In genomic region chr4:154779362-154779947, GRCh38 we compare ENCODE assay signal across 10 cellular contexts. TPM values are rescaled to one million over a fixed set of nuclear protein-coding genes. Genes with fewer than 3 reads are reported as not detected.
A peak's percentile ranks its signal among the peaks of the same experiment; 100 is the strongest.
DNase-seq lines count a peak whose midpoint lies in the region; ATAC-seq and TF ChIP-seq lines count a peak whose summit lies in the region.
"Had no signal": no experiment of that assay in that cellular context is flagged by ENCODE, and none has a peak within 500 bp of the region (broad histone marks: within the 10 kb centered on the region; RNA-seq: fewer than 3 reads in every experiment).

No MANE protein-coding gene starts in this region.

- ATAC-seq in SK-N-SH treated with all-trans-retinoic acid at 6 μM for 48 hours (peak; percentile 74; the same call in 2 of the 3 replicates), gastroesophageal sphincter (no peak)

- TF ChIP-seq EP300 in gastroesophageal sphincter (IDR thresholded peaks at IDR 0.05) (no peak), tibial nerve (IDR thresholded peaks at IDR 0.05) (no peak)

- H3K36me3 Mint-ChIP-seq in activated T-helper 2 cell treated with anti-CD3 and anti-CD28 coated beads, Interferon-gamma antibody, Interleukin-2, Interleukin-4, amounts not matched to agents 10 μg/mL and 5 μg/mL and 100 μg/mL, durations not matched to agents 14 hours and 24 hours and 36 hours (ENCODE audit: low read depth) = no peaks in the 10 kb centered on the region
- no peaks in the 10 kb centered on the region for H3K36me3 Mint-ChIP-seq in mesothelial cell of epicardium
- H3K36me3 Mint-ChIP-seq: CD8-positive, alpha-beta memory T cell had no signal

- TF ChIP-seq CTCF in gastroesophageal sphincter (IDR thresholded peaks at IDR 0.05) (peak; percentile 20 to 56 (median 32)), tibial nerve (IDR thresholded peaks at IDR 0.05) (peak; percentile 33 to 57 (median 37)), mesothelial cell of epicardium (IDR thresholded peaks at IDR 0.05; ENCODE audit: unreplicated experiment) (no peak)

- no peak for TF ChIP-seq POLR2A in gastroesophageal sphincter (IDR thresholded peaks at IDR 0.05)
- TF ChIP-seq POLR2A in tibial nerve (IDR thresholded peaks at IDR 0.05) = no peak

- intact Hi-C loops in activated T-helper 2 cell treated with anti-CD3 and anti-CD28 coated beads, Interferon-gamma antibody, Interleukin-2, Interleukin-4, amounts not matched to agents 10 μg/mL and 5 μg/mL and 100 μg/mL, durations not matched to agents 14 hours and 24 hours and 36 hours (cut with micrococcal nuclease) = loop anchor here (5.0 kb wide), 1 partner anchor 227 kb away; the partner anchor contains the start of gene PLRG1

- H3K27me3 Mint-ChIP-seq in activated T-helper 2 cell treated with anti-CD3 and anti-CD28 coated beads, Interferon-gamma antibody, Interleukin-2, Interleukin-4, amounts not matched to agents 10 μg/mL and 5 μg/mL and 100 μg/mL, durations not matched to agents 14 hours and 24 hours and 36 hours (ENCODE audit: low read depth) = peaks cover 5% of the 10 kb centered on the region
- peaks cover 25% of the 10 kb centered on the region for H3K27me3 Mint-ChIP-seq in mesothelial cell of epicardium (ENCODE audit: low read depth)

- no peak overlapping the region for H3K4me3 Mint-ChIP-seq in activated T-helper 2 cell treated with anti-CD3 and anti-CD28 coated beads, Interferon-gamma antibody, Interleukin-2, Interleukin-4, amounts not matched to agents 10 μg/mL and 5 μg/mL and 100 μg/mL, durations not matched to agents 14 hours and 24 hours and 36 hours (ENCODE audit: low read depth)
- no peak overlapping the region for H3K4me3 Mint-ChIP-seq in mesothelial cell of epicardium
- H3K4me3 Mint-ChIP-seq: CD8-positive, alpha-beta memory T cell had no signal

- H3K4me1 Mint-ChIP-seq in activated T-helper 2 cell treated with anti-CD3 and anti-CD28 coated beads, Interferon-gamma antibody, Interleukin-2, Interleukin-4, amounts not matched to agents 10 μg/mL and 5 μg/mL and 100 μg/mL, durations not matched to agents 14 hours and 24 hours and 36 hours (ENCODE audit: low read depth) = no peaks in the 10 kb centered on the region
- H3K4me1 Mint-ChIP-seq in mesothelial cell of epicardium = no peaks in the 10 kb centered on the region
- H3K4me1 Mint-ChIP-seq: CD8-positive, alpha-beta memory T cell had no signal

- no peaks in the 10 kb centered on the region for H3K4me1 ChIP-seq in gastroesophageal sphincter
- no peaks in the 10 kb centered on the region for H3K4me1 ChIP-seq in tibial nerve

- H3K9me3 ChIP-seq in gastroesophageal sphincter = no peaks in the 10 kb centered on the region
- H3K9me3 ChIP-seq in tibial nerve = no peaks in the 10 kb centered on the region

- H3K27ac Mint-ChIP-seq in activated T-helper 2 cell treated with anti-CD3 and anti-CD28 coated beads, Interferon-gamma antibody, Interleukin-2, Interleukin-4, amounts not matched to agents 10 μg/mL and 5 μg/mL and 100 μg/mL, durations not matched to agents 14 hours and 24 hours and 36 hours = no peak overlapping the region
- no peak overlapping the region for H3K27ac Mint-ChIP-seq in mesothelial cell of epicardium
- H3K27ac Mint-ChIP-seq: CD8-positive, alpha-beta memory T cell had no signal

- DNase-seq in NCI-H82 (lab: John Stamatoyannopoulos, UW) = peak; percentile 32
- no peak for DNase-seq in NCI-H82 treated with DMSO at 0.1 percent for 48 hours (lab: John Stamatoyannopoulos, UW; ENCODE audit: unreplicated experiment)
- DNase-seq in tibial nerve (ENCODE audit: low spot score in 2 of 2) = no peak
- DNase-seq in activated CD8-positive, alpha-beta memory T cell treated with anti-CD3 and anti-CD28 coated beads, Interleukin-2, amount 50 U/mL, for 4 hours = no peak
- DNase-seq in activated T-helper 2 cell treated with anti-CD3 and anti-CD28 coated beads, Interferon-gamma antibody, Interleukin-2, Interleukin-4, amounts not matched to agents 10 μg/mL and 5 μg/mL and 100 μg/mL, durations not matched to agents 14 hours and 24 hours and 36 hours (ENCODE audit: low spot score) = no peak
- DNase-seq in mesothelial cell of epicardium (ENCODE audit: low spot score in 2 of 2, unreplicated experiment in 2 of 2) = no peak
- DNase-seq: CD8-positive, alpha-beta memory T cell had no signal

- H3K27ac ChIP-seq in gastroesophageal sphincter (no peak overlapping the region), tibial nerve (no peak overlapping the region)
- H3K27ac ChIP-seq: SK-N-MC had no signal

- H3K36me3 ChIP-seq in gastroesophageal sphincter (no peaks in the 10 kb centered on the region), tibial nerve (no peaks in the 10 kb centered on the region)

- WGBS in gastroesophageal sphincter (ENCODE audit: low coverage in 1 of 2), 2 donors = 31 to 59% methylated on average over 2 to 3 of the region's 3 CpGs
- 46 to 49% methylated on average over 3 of the region's 3 CpGs for WGBS in tibial nerve, 2 donors

- H3K27me3 ChIP-seq in gastroesophageal sphincter (peaks cover 21% of the 10 kb centered on the region), tibial nerve (peaks cover 0 to 18% of the 10 kb centered on the region in 2 donors)

- no peaks in the 10 kb centered on the region for H3K9me3 Mint-ChIP-seq in activated T-helper 2 cell treated with anti-CD3 and anti-CD28 coated beads, Interferon-gamma antibody, Interleukin-2, Interleukin-4, amounts not matched to agents 10 μg/mL and 5 μg/mL and 100 μg/mL, durations not matched to agents 14 hours and 24 hours and 36 hours
- peaks cover 4% of the 10 kb centered on the region for H3K9me3 Mint-ChIP-seq in mesothelial cell of epicardium

- H3K4me3 ChIP-seq in gastroesophageal sphincter (no peak overlapping the region), tibial nerve (no peak overlapping the region)
- H3K4me3 ChIP-seq: SK-N-MC had no signal

TF ChIP-seq in SK-N-SH treated with all-trans-retinoic acid at 6 μM for 48 hours, 23 proteins besides CTCF, POLR2A, EP300 and RAD21 (continues in another document):
- TF ChIP-seq SNAI2 (CRISPR knock-in tag; IDR thresholded peaks at IDR 0.05) (no peak), PATZ1 (CRISPR knock-in tag; IDR thresholded peaks at IDR 0.05; ENCODE audit: borderline replicate concordance) (no peak), ISL1 (CRISPR knock-in tag; IDR thresholded peaks at IDR 0.05) (no peak), BACH2 (CRISPR knock-in tag; IDR thresholded peaks at IDR 0.05; ENCODE audit: borderline replicate concordance) (no peak), ZNF8 (CRISPR knock-in tag; IDR thresholded peaks at IDR 0.05) (no peak), ZC3H10 (CRISPR knock-in tag; IDR thresholded peaks at IDR 0.05) (no peak), CSRNP3 (CRISPR knock-in tag; IDR thresholded peaks at IDR 0.05) (no peak), TCF4 (CRISPR knock-in tag; IDR thresholded peaks at IDR 0.05; ENCODE audit: borderline replicate concordance) (no peak), ARNTL (CRISPR knock-in tag; IDR thresholded peaks at IDR 0.05; ENCODE audit: borderline replicate concordance, low read depth) (no peak), ZFP3 (CRISPR knock-in tag; IDR thresholded peaks at IDR 0.05) (no peak)

RNA-seq across cellular contexts. Expression of gene RBM46, which starts 1.6 kb away (rescaled TPM):
- total RNA-seq in gastroesophageal sphincter (under 1 TPM in 1 of 4 donors, not detected in 3; 0.08 TPM), tibial nerve (under 1 TPM in 1 of 4 donors, not detected in 3; 0.39 TPM), mesothelial cell of epicardium (0.33 to 0.43 TPM (median 0.36 TPM) in 3 replicates)
- total RNA-seq in activated T-helper 2 cell treated with anti-CD3 and anti-CD28 coated beads, Interferon-gamma antibody, Interleukin-2, Interleukin-4, amounts not matched to agents 10 μg/mL and 5 μg/mL and 100 μg/mL, durations not matched to agents 14 hours and 24 hours and 36 hours = not detected in 2 replicates
- total RNA-seq: CD8-positive, alpha-beta memory T cell had no signal

RNA-seq across cellular contexts. Expression of gene LRAT, which starts 35.7 kb away (rescaled TPM):
- total RNA-seq in gastroesophageal sphincter (under 1 TPM in 2 of 4 donors, not detected in 2; 0.30 to 0.40 TPM), tibial nerve (1 to 10 TPM in 1 of 4 donors, under 1 TPM in 2, not detected in 1; 0.42 to 1.1 (median 0.60) TPM), mesothelial cell of epicardium (20.3 to 23.3 TPM (median 22.9 TPM) in 3 replicates)
- 0.07 TPM in 1 of 2 replicates, not detected in the other for total RNA-seq in activated T-helper 2 cell treated with anti-CD3 and anti-CD28 coated beads, Interferon-gamma antibody, Interleukin-2, Interleukin-4, amounts not matched to agents 10 μg/mL and 5 μg/mL and 100 μg/mL, durations not matched to agents 14 hours and 24 hours and 36 hours
- total RNA-seq: CD8-positive, alpha-beta memory T cell had no signal

Comparison
In these comparisons a context has a peak if more than half of its experiments do, and no peak if none do; other contexts are left out.
1. RNA of gene LRAT, which starts 35.7 kb away (total RNA-seq): 20.3 to 23.3 TPM in mesothelial cell of epicardium; 0.42 to 1.1 TPM in tibial nerve, 0.30 to 0.40 TPM in gastroesophageal sphincter and 0.07 TPM in activated T-helper 2 cell treated with anti-CD3 and anti-CD28 coated beads, Interferon-gamma antibody, Interleukin-2, Interleukin-4, amounts not matched to agents 10 μg/mL and 5 μg/mL and 100 μg/mL, durations not matched to agents 14 hours and 24 hours and 36 hours; every median in the first group is over 10 times any median in the second.